Comparison of ENCODE assay signal across 1 cellular context in genomic region chr10:97542169-97543024, GRCh38.
TF ChIP-seq lines count a peak whose summit lies in the region.

No MANE protein-coding gene starts in this region.

TF ChIP-seq in HepG2, 621 proteins besides CTCF, POLR2A, EP300 and RAD21:
- TF ChIP-seq MAFF (IDR thresholded peaks at IDR 0.05; ENCODE audit: low read depth, low read length) (0 out of 2 replicates have a peak, but pooled peaks have one; percentile 19), SRSF9 (IDR thresholded peaks at IDR 0.05; ENCODE audit: borderline replicate concordance, insufficient read depth, low read depth, low read length, poor library complexity, severe bottlenecking) (no peak), FOSL2 (CRISPR knock-in tag; IDR thresholded peaks at IDR 0.05) (peak; percentile 82), MAFK (conservative IDR thresholded peaks at IDR 0.05 in 1 of 2, IDR thresholded peaks at IDR 0.05 in 1 of 2; ENCODE audit: low read length in 2 of 2) (peak; percentile 50 to 54; a peak in 2 of 4 replicates)
